Comparison of ENCODE assay signal across 12 cellular contexts in the genomic region with DNA sequence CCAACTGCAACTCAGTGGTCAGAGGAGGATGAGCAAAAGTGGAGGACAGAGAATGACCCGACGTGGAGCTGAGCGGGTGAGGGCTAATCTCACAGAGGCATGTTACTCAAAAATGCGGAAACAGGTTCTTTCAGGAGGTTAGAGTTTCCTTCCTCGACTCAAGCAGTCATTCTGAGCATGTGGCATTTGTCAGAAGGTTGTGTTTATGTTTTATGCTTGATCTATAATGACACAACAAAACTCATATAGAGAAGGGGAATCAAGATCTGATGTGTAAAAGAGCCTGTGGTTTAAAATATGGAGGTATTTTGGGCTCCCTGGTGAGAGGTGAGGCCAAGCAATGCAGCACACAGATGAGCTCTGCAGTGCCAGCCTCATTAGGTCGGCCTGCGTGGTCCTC.
A peak's percentile ranks its signal among the peaks of the same experiment; 100 is the strongest.
DNase-seq lines count a peak whose midpoint lies in the region; ATAC-seq, FAIRE-seq and TF ChIP-seq lines count a peak whose summit lies in the region.
"Had no signal": no experiment of that assay in that cellular context is flagged by ENCODE, and none has a peak within 500 bp of the region (broad histone marks: within the 10 kb centered on the region; RNA-seq: fewer than 3 reads in every experiment).

No MANE protein-coding gene starts in this region.

- no peaks in the 10 kb centered on the region; a peak in 1 of 22 replicates for H4K20me1 ChIP-seq in BLaER1 treated with 17β-estradiol and CSF1 and Interleukin-3, amounts not matched to agents 10 nM and 100 nM

- H3K27me3 ChIP-seq in BLaER1 treated with 17β-estradiol and CSF1 and Interleukin-3, amounts not matched to agents 10 nM and 100 nM: peaks cover 0 to 21% (median 0%) of the 10 kb centered on the region in 11 experiments; a peak in 7 of 22 replicates
- peaks cover under 1% of the 10 kb centered on the region for H3K27me3 ChIP-seq in suprapubic skin

- DNase-seq in GM19239 (ENCODE audit: insufficient read length, low spot score) (no peak), KG1 (lab: John Stamatoyannopoulos, UW) (peak; percentile 86), ACHN (no peak), NCI-H345 treated with DMSO at 0.1 percent for 48 hours (lab: John Stamatoyannopoulos, UW; ENCODE audit: unreplicated experiment) (no peak), suprapubic skin (ENCODE audit: low spot score in 2 of 2) (no peak)
- DNase-seq in activated effector memory CD4-positive, alpha-beta T cell treated with anti-CD3 and anti-CD28 coated beads, Interleukin-2, amount 50 U/mL, for 16 hours: no peak
- DNase-seq: activated CD4-positive, CD25-positive, alpha-beta regulatory T cell; effector CD4-positive, alpha-beta T cell; NCI-H1417 treated with DMSO at 0.1 percent for 48 hours had no signal

- H3K4me3 ChIP-seq in BLaER1 treated with 17β-estradiol and CSF1 and Interleukin-3, amounts not matched to agents 10 nM and 100 nM: no peak overlapping the region
- no peak overlapping the region for H3K4me3 ChIP-seq in suprapubic skin

- H3K4me2 ChIP-seq in BLaER1 treated with 17β-estradiol and CSF1 and Interleukin-3, amounts not matched to agents 10 nM and 100 nM: peak overlapping the region in 10 of 11 experiments; percentile 12 to 90 (median 72); a peak in 18 of 22 replicates

- H3K27ac ChIP-seq in BLaER1 treated with 17β-estradiol and CSF1 and Interleukin-3, amounts not matched to agents 10 nM and 100 nM: peak overlapping the region in 5 of 11 experiments; percentile 28 to 56 (median 45); a peak in 8 of 22 replicates
- no peak overlapping the region for H3K27ac ChIP-seq in suprapubic skin
- H3K27ac ChIP-seq: RWPE1 had no signal

- peak; percentile 97 for FAIRE-seq in GM19239 (lab: Jason Lieb, UNC)

- TF ChIP-seq CTCF in suprapubic skin (IDR thresholded peaks at IDR 0.05): no peak

- ATAC-seq in HG02852 (IDR thresholded peaks at IDR 0.05; ENCODE audit: unreplicated experiment): peak; percentile 76

- WGBS in suprapubic skin: 63% methylated on average over 7 of the region's 7 CpGs

- TF ChIP-seq POLR2A in suprapubic skin (IDR thresholded peaks at IDR 0.05): no peak

- no peaks in the 10 kb centered on the region for H3K36me3 ChIP-seq in BLaER1 treated with 17β-estradiol and CSF1 and Interleukin-3, amounts not matched to agents 10 nM and 100 nM
- no peaks in the 10 kb centered on the region for H3K36me3 ChIP-seq in suprapubic skin

- peaks cover 0 to 85% (median 72%) of the 10 kb centered on the region in 10 experiments; a peak in 19 of 20 replicates for H3K4me1 ChIP-seq in BLaER1 treated with 17β-estradiol and CSF1 and Interleukin-3, amounts not matched to agents 10 nM and 100 nM
- H3K4me1 ChIP-seq in suprapubic skin: no peaks in the 10 kb centered on the region

- no peak for TF ChIP-seq EP300 in suprapubic skin (IDR thresholded peaks at IDR 0.05)

- H3K9me3 ChIP-seq in BLaER1 treated with 17β-estradiol and CSF1 and Interleukin-3, amounts not matched to agents 10 nM and 100 nM (replicated peaks in 1 of 11): peaks cover 6 to 15% (median 11%) of the 10 kb centered on the region in 11 experiments; a peak in 20 of 22 replicates
- no peaks in the 10 kb centered on the region for H3K9me3 ChIP-seq in suprapubic skin

- H3K9ac ChIP-seq in BLaER1 treated with 17β-estradiol and CSF1 and Interleukin-3, amounts not matched to agents 10 nM and 100 nM: peak overlapping the region in 2 of 11 experiments; percentile 42 to 43; a peak in 4 of 22 replicates

- in situ Hi-C loops in ACHN (cut with HindIII; ENCODE audit: low pct_ligation_motif_present, low pct_unique_long_range_greater_than_20kb, low sequenced_read_pairs): no loop called here
